1 cellular context compared by ENCODE assay signal in genomic region chr3:46845860-46846623, GRCh38.
A peak's percentile ranks its signal among the peaks of the same experiment; 100 is the strongest.
TF ChIP-seq lines count a peak whose summit lies in the region.

No MANE protein-coding gene starts in this region.

TF ChIP-seq in K562, 482 proteins besides CTCF, POLR2A, EP300 and RAD21 (continued from another document):
- TF ChIP-seq, protein P1, sequence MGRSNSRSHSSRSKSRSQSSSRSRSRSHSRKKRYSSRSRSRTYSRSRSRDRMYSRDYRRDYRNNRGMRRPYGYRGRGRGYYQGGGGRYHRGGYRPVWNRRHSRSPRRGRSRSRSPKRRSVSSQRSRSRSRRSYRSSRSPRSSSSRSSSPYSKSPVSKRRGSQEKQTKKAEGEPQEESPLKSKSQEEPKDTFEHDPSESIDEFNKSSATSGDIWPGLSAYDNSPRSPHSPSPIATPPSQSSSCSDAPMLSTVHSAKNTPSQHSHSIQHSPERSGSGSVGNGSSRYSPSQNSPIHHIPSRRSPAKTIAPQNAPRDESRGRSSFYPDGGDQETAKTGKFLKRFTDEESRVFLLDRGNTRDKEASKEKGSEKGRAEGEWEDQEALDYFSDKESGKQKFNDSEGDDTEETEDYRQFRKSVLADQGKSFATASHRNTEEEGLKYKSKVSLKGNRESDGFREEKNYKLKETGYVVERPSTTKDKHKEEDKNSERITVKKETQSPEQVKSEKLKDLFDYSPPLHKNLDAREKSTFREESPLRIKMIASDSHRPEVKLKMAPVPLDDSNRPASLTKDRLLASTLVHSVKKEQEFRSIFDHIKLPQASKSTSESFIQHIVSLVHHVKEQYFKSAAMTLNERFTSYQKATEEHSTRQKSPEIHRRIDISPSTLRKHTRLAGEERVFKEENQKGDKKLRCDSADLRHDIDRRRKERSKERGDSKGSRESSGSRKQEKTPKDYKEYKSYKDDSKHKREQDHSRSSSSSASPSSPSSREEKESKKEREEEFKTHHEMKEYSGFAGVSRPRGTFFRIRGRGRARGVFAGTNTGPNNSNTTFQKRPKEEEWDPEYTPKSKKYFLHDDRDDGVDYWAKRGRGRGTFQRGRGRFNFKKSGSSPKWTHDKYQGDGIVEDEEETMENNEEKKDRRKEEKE (IDR thresholded peaks at IDR 0.05; ENCODE audit: borderline replicate concordance in 1 of 2, control insufficient read depth in 1 of 2, low read depth in 2 of 2, low read length in 1 of 2), result no peak
- TF ChIP-seq HMGXB4 (CRISPR knock-in tag; IDR thresholded peaks at IDR 0.05) (no peak), SMC3 (conservative IDR thresholded peaks at IDR 0.05; ENCODE audit: insufficient read depth, low read depth, low read length) (0 out of 2 replicates have a peak, but pooled peaks have one; percentile 1), RBFOX2 (IDR thresholded peaks at IDR 0.05; ENCODE audit: low read depth, low read length) (peak; percentile 51; the same call in 1 of the 2 replicates), ZNF696 (CRISPR knock-in tag; conservative IDR thresholded peaks at IDR 0.05) (no peak), ZNF23 (CRISPR knock-in tag; IDR thresholded peaks at IDR 0.05) (no peak), CREB1 (IDR thresholded peaks at IDR 0.05) (no peak), CREB1 (CRISPR knock-in tag; IDR thresholded peaks at IDR 0.05) (peak; percentile 42; the same call in 1 of the 2 replicates), ZNF512 (tag; IDR thresholded peaks at IDR 0.05) (no peak), SP1 (CRISPR knock-in tag; IDR thresholded peaks at IDR 0.05) (0 out of 2 replicates have a peak, but pooled peaks have one; percentile 41), ZNF134 (CRISPR knock-in tag; conservative IDR thresholded peaks at IDR 0.05) (peak; percentile 96), XRCC4 (IDR thresholded peaks at IDR 0.05; ENCODE audit: extremely low read depth, insufficient read depth, insufficient read length) (no peak), ZSCAN29 (IDR thresholded peaks at IDR 0.05) (no peak), SAFB2 (IDR thresholded peaks at IDR 0.05; ENCODE audit: borderline replicate concordance, low read depth, low read length, severe bottlenecking) (no peak), SRF (CRISPR knock-in tag; IDR thresholded peaks at IDR 0.05) (no peak), SAFB (IDR thresholded peaks at IDR 0.05; ENCODE audit: borderline replicate concordance, low read depth, low read length) (peak; percentile 72; the same call in 1 of the 2 replicates), KAT7 (CRISPR knock-in tag; IDR thresholded peaks at IDR 0.05; ENCODE audit: borderline replicate concordance) (no peak), CBX3 (IDR thresholded peaks at IDR 0.05; ENCODE audit: borderline replicate concordance in 1 of 2, low read length in 2 of 2) (peak in 1 of 2 experiments; percentile 12; a peak in 1 of 3 replicates), TOE1 (IDR thresholded peaks at IDR 0.05; ENCODE audit: borderline replicate concordance) (no peak), TOE1 (CRISPR knock-in tag; IDR thresholded peaks at IDR 0.05; ENCODE audit: borderline replicate concordance, low read depth) (0 out of 2 replicates have a peak, but pooled peaks have one; percentile 55)
- TF ChIP-seq, protein P2, sequence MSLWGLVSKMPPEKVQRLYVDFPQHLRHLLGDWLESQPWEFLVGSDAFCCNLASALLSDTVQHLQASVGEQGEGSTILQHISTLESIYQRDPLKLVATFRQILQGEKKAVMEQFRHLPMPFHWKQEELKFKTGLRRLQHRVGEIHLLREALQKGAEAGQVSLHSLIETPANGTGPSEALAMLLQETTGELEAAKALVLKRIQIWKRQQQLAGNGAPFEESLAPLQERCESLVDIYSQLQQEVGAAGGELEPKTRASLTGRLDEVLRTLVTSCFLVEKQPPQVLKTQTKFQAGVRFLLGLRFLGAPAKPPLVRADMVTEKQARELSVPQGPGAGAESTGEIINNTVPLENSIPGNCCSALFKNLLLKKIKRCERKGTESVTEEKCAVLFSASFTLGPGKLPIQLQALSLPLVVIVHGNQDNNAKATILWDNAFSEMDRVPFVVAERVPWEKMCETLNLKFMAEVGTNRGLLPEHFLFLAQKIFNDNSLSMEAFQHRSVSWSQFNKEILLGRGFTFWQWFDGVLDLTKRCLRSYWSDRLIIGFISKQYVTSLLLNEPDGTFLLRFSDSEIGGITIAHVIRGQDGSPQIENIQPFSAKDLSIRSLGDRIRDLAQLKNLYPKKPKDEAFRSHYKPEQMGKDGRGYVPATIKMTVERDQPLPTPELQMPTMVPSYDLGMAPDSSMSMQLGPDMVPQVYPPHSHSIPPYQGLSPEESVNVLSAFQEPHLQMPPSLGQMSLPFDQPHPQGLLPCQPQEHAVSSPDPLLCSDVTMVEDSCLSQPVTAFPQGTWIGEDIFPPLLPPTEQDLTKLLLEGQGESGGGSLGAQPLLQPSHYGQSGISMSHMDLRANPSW (CRISPR knock-in tag; IDR thresholded peaks at IDR 0.05), result peak; percentile 28; the same call in 1 of the 2 replicates
- TF ChIP-seq, protein P3, sequence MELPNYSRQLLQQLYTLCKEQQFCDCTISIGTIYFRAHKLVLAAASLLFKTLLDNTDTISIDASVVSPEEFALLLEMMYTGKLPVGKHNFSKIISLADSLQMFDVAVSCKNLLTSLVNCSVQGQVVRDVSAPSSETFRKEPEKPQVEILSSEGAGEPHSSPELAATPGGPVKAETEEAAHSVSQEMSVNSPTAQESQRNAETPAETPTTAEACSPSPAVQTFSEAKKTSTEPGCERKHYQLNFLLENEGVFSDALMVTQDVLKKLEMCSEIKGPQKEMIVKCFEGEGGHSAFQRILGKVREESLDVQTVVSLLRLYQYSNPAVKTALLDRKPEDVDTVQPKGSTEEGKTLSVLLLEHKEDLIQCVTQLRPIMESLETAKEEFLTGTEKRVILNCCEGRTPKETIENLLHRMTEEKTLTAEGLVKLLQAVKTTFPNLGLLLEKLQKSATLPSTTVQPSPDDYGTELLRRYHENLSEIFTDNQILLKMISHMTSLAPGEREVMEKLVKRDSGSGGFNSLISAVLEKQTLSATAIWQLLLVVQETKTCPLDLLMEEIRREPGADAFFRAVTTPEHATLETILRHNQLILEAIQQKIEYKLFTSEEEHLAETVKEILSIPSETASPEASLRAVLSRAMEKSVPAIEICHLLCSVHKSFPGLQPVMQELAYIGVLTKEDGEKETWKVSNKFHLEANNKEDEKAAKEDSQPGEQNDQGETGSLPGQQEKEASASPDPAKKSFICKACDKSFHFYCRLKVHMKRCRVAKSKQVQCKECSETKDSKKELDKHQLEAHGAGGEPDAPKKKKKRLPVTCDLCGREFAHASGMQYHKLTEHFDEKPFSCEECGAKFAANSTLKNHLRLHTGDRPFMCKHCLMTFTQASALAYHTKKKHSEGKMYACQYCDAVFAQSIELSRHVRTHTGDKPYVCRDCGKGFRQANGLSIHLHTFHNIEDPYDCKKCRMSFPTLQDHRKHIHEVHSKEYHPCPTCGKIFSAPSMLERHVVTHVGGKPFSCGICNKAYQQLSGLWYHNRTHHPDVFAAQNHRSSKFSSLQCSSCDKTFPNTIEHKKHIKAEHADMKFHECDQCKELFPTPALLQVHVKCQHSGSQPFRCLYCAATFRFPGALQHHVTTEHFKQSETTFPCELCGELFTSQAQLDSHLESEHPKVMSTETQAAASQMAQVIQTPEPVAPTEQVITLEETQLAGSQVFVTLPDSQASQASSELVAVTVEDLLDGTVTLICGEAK (IDR thresholded peaks at IDR 0.05), result 0 out of 2 replicates have a peak, but pooled peaks have one; percentile 12
- TF ChIP-seq, protein P3 (CRISPR knock-in tag; IDR thresholded peaks at IDR 0.05), result no peak
TF ChIP-seq in K562: peak in this region for 49.
